In genomic region chr6:111468329-111469012, GRCh38 we compare ENCODE assay signal across 18 cellular contexts. TPM values are rescaled to one million over a fixed set of nuclear protein-coding genes. Genes with fewer than 3 reads are reported as not detected.
DNase-seq lines count a peak whose midpoint lies in the region; ATAC-seq and TF ChIP-seq lines count a peak whose summit lies in the region.
"Had no signal": no experiment of that assay in that cellular context is flagged by ENCODE, and none has a peak within 500 bp of the region (broad histone marks: within the 10 kb centered on the region; RNA-seq: fewer than 3 reads in every experiment).

No MANE protein-coding gene starts in this region.

- peak; percentile 81 for ATAC-seq in stimulated activated effector memory CD8-positive, alpha-beta T cell treated with anti-CD3 and anti-CD28 coated beads, Interleukin-12 subunit alpha, Interleukin-12 subunit beta, amount 100 ng/mL, for 72 hours
- ATAC-seq: right lobe of liver had no signal

- 69% methylated on average over 5 of the region's 5 CpGs for WGBS in esophagus muscularis mucosa

- peak overlapping the region; percentile 45 for H3K27ac ChIP-seq in RWPE1
- H3K27ac ChIP-seq in esophagus muscularis mucosa (replicated peaks in 1 of 4) = peak overlapping the region; percentile 5 to 32 (median 20)
- H3K27ac ChIP-seq: right lobe of liver, testis had no signal

- no peaks in the 10 kb centered on the region for H3K27me3 ChIP-seq in esophagus muscularis mucosa
- H3K27me3 ChIP-seq: right lobe of liver, testis had no signal

- H3K4me3 Mint-ChIP-seq in stimulated activated effector memory CD8-positive, alpha-beta T cell treated with anti-CD3 and anti-CD28 coated beads, Interleukin-12 subunit alpha, Interleukin-12 subunit beta, amount 100 ng/mL, for 72 hours = no peak overlapping the region
- H3K4me3 Mint-ChIP-seq: nephron progenitor cell had no signal

- no peak for TF ChIP-seq EP300 in esophagus muscularis mucosa (IDR thresholded peaks at IDR 0.05)

- intact Hi-C loops in esophagus muscularis mucosa (cut with DNase I) = no loop called here

- no peak overlapping the region for H3K4me3 ChIP-seq in esophagus muscularis mucosa
- H3K4me3 ChIP-seq: right lobe of liver, testis had no signal

- no peak overlapping the region for H3K27ac Mint-ChIP-seq in stimulated activated effector memory CD8-positive, alpha-beta T cell treated with anti-CD3 and anti-CD28 coated beads, Interleukin-12 subunit alpha, Interleukin-12 subunit beta, amount 100 ng/mL, for 72 hours
- H3K27ac Mint-ChIP-seq: nephron progenitor cell had no signal

- H3K36me3 ChIP-seq in esophagus muscularis mucosa = peaks cover 0 to 5% (median 2%) of the 10 kb centered on the region in 4 donors
- H3K36me3 ChIP-seq: right lobe of liver had no signal

- H3K9me3 Mint-ChIP-seq in stimulated activated effector memory CD8-positive, alpha-beta T cell treated with anti-CD3 and anti-CD28 coated beads, Interleukin-12 subunit alpha, Interleukin-12 subunit beta, amount 100 ng/mL, for 72 hours = no peaks in the 10 kb centered on the region
- H3K9me3 Mint-ChIP-seq: nephron progenitor cell had no signal

- TF ChIP-seq POLR2A in esophagus muscularis mucosa (IDR thresholded peaks at IDR 0.05; ENCODE audit: low read depth) = no peak

- peak; percentile 48 for DNase-seq in activated CD4-positive, alpha-beta T cell treated with anti-CD3 and anti-CD28 coated beads for 48 hours
- DNase-seq in activated CD4-positive, alpha-beta T cell treated with anti-CD3 and anti-CD28 coated beads for 4 hours = no peak
- DNase-seq in RWPE1 (ENCODE audit: low spot score) (no peak), esophagus muscularis mucosa (ENCODE audit: extremely low spot score) (no peak), COLO668 (lab: John Stamatoyannopoulos, UW; ENCODE audit: unreplicated experiment) (no peak), NCI-H345 (lab: John Stamatoyannopoulos, UW) (no peak), NCI-H69 (lab: John Stamatoyannopoulos, UW) (no peak)
- no peak for DNase-seq in stimulated activated effector memory CD8-positive, alpha-beta T cell treated with anti-CD3 and anti-CD28 coated beads, Interleukin-12 subunit alpha, Interleukin-12 subunit beta, amount 100 ng/mL, for 72 hours (ENCODE audit: low spot score in 2 of 2)
- DNase-seq: activated CD8-positive, alpha-beta memory T cell treated with anti-CD3 and anti-CD28 coated beads, Interleukin-2, amount 50 U/mL, for 48 hours; anterior cingulate cortex; effector CD8-positive, alpha-beta T cell; head of caudate nucleus; NCI-H1092; NCI-H510A; nephron progenitor cell; right lobe of liver; T-helper 9 cell; testis had no signal

- CTCF ChIA-PET in RWPE1 (lab: Yijun Ruan, JAX) = no interaction called here

- no peaks in the 10 kb centered on the region for H3K9me3 ChIP-seq in esophagus muscularis mucosa
- H3K9me3 ChIP-seq: right lobe of liver, testis had no signal

- POLR2A ChIA-PET in RWPE1 (lab: Yijun Ruan, JAX; ENCODE audit: low non-redundant PET) = no interaction called here

- no peak for TF ChIP-seq CTCF in RWPE1 (conservative IDR thresholded peaks at IDR 0.05; ENCODE audit: low read depth)
- TF ChIP-seq CTCF in esophagus muscularis mucosa (IDR thresholded peaks at IDR 0.05) = no peak

- peaks cover 12% of the 10 kb centered on the region for H3K36me3 Mint-ChIP-seq in stimulated activated effector memory CD8-positive, alpha-beta T cell treated with anti-CD3 and anti-CD28 coated beads, Interleukin-12 subunit alpha, Interleukin-12 subunit beta, amount 100 ng/mL, for 72 hours

- peaks cover 32% of the 10 kb centered on the region for H3K4me1 Mint-ChIP-seq in stimulated activated effector memory CD8-positive, alpha-beta T cell treated with anti-CD3 and anti-CD28 coated beads, Interleukin-12 subunit alpha, Interleukin-12 subunit beta, amount 100 ng/mL, for 72 hours

- peaks cover 8 to 63% (median 46%) of the 10 kb centered on the region in 4 donors for H3K4me1 ChIP-seq in esophagus muscularis mucosa
- H3K4me1 ChIP-seq: right lobe of liver, testis had no signal

RNA-seq across cellular contexts. Expression of gene REV3L, which starts 14.5 kb away (rescaled TPM):
- total RNA-seq in esophagus muscularis mucosa = 10 to 100 TPM; 38.9 to 50.4 (median 45.3) TPM
